Comparison of ENCODE assay signal across 7 cellular contexts in the genomic region with DNA sequence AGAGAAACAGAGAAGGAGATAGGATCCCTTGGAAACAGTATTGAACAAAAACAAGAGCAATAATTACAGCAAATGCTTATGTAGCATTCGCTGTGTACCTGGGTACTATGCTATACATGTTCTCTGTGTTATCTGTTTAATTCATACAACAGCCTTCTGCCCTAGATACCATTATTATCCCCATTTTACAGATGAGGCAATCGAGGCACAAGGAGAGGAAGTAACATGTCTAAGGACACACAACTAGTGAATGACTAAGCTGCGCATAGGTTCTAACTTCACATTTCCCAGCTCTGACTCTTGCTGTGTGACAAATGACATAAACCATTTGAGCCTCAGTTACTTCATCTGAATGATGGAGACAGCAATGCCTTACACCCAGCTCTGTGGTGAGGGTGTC.
"Had no signal": no experiment of that assay in that cellular context is flagged by ENCODE, and none has a peak within 500 bp of the region (broad histone marks: within the 10 kb centered on the region; RNA-seq: fewer than 3 reads in every experiment).

No MANE protein-coding gene starts in this region.

- H3K27ac Mint-ChIP-seq: GM23338, H9, IgD-negative memory B cell had no signal

- H3K4me3 Mint-ChIP-seq: GM23338, H9, IgD-negative memory B cell had no signal

- FAIRE-seq: H1, H54, HTR-8/SVneo had no signal

- ATAC-seq: GM23338 had no signal

- H3K4me1 Mint-ChIP-seq: IgD-negative memory B cell had no signal

- H3K9me3 Mint-ChIP-seq: GM23338, H9, IgD-negative memory B cell had no signal

- DNase-seq: H9, HCEC 1CT had no signal

- H3K4me3 ChIP-seq: GM23338 had no signal
